In genomic region chr5:113292535-113292934, GRCh38 we compare ENCODE assay signal across 11 cellular contexts.
DNase-seq lines count a peak whose midpoint lies in the region; ATAC-seq and TF ChIP-seq lines count a peak whose summit lies in the region.
"Had no signal": no experiment of that assay in that cellular context is flagged by ENCODE, and none has a peak within 500 bp of the region (broad histone marks: within the 10 kb centered on the region; RNA-seq: fewer than 3 reads in every experiment).

No MANE protein-coding gene starts in this region.

- no peak for ATAC-seq in GM19351 (IDR thresholded peaks at IDR 0.05; ENCODE audit: unreplicated experiment)
- ATAC-seq: K562 had no signal

- no peaks in the 10 kb centered on the region for H3K27me3 Mint-ChIP-seq in chondrocyte (ENCODE audit: low read depth)

- H3K36me3 ChIP-seq in GM23248 (ENCODE audit: low read depth) (no peaks in the 10 kb centered on the region), SJCRH30 (no peaks in the 10 kb centered on the region), ovary (no peaks in the 10 kb centered on the region)

- no peak overlapping the region for H3K27ac ChIP-seq in GM23248
- H3K27ac ChIP-seq in SJCRH30 = no peak overlapping the region
- peak overlapping the region in 1 of 2 donors; percentile 95 for H3K27ac ChIP-seq in ovary

- peaks cover 7% of the 10 kb centered on the region for H3F3A ChIP-seq in GM23248 (ENCODE audit: insufficient read depth)

- 0 out of 2 replicates have a peak, but pooled peaks cover 10% of the 10 kb centered on the region for H3K4me1 ChIP-seq in GM23248 (ENCODE audit: insufficient read depth)
- H3K4me1 ChIP-seq in SJCRH30 = peaks cover 5% of the 10 kb centered on the region; the same call in 1 of the 2 replicates
- H3K4me1 ChIP-seq in ovary (ENCODE audit: insufficient read depth) = peaks cover 8% of the 10 kb centered on the region

- H3K4me1 Mint-ChIP-seq in chondrocyte (ENCODE audit: low read depth) = peaks cover 32% of the 10 kb centered on the region

- H3K27me3 ChIP-seq in GM23248 (replicated peaks; ENCODE audit: insufficient read depth) (no peaks in the 10 kb centered on the region), SJCRH30 (no peaks in the 10 kb centered on the region), ovary (no peaks in the 10 kb centered on the region)

- peak; percentile 23 for DNase-seq in GM23248
- DNase-seq in SJCRH30 = no peak
- DNase-seq in epithelial cell of proximal tubule (ENCODE audit: low read depth) = no peak
- DNase-seq in ovary = no peak
- no peak for DNase-seq in NCI-H2227 (lab: John Stamatoyannopoulos, UW; ENCODE audit: unreplicated experiment)
- DNase-seq in chondrocyte (ENCODE audit: low spot score) = no peak
- DNase-seq in NCI-H524 treated with DMSO at 0.1 percent for 48 hours (lab: John Stamatoyannopoulos, UW) = no peak
- DNase-seq: activated CD8-positive, alpha-beta memory T cell treated with anti-CD3 and anti-CD28 coated beads for 24 hours; DMS79 had no signal

- TF ChIP-seq CTCF in epithelial cell of proximal tubule (conservative IDR thresholded peaks at IDR 0.05; ENCODE audit: low read depth, low read length) = no peak
- TF ChIP-seq CTCF in ovary (IDR thresholded peaks at IDR 0.05) = no peak
- TF ChIP-seq CTCF in chondrocyte (IDR thresholded peaks at IDR 0.05) = no peak

- H3K9ac ChIP-seq in GM23248 = no peak overlapping the region

- no peaks in the 10 kb centered on the region for H3K36me3 Mint-ChIP-seq in chondrocyte (ENCODE audit: low read depth)

- H3K79me2 ChIP-seq in GM23248 (ENCODE audit: insufficient read depth) = peaks cover 30% of the 10 kb centered on the region

- H3K4me2 ChIP-seq in GM23248 (ENCODE audit: unreplicated experiment) = peak overlapping the region; percentile 99

- intact Hi-C loops in ovary (cut with DNase I) = loop anchor here in 3 of 4 donors (1.0 to 10.0 kb wide), 3 partner anchors 22 to 198 kb away; no protein-coding TSS in a partner anchor

- no peaks in the 10 kb centered on the region for H3K9me2 ChIP-seq in GM23248 (ENCODE audit: insufficient read depth)

- no peak for TF ChIP-seq EP300 in ovary (IDR thresholded peaks at IDR 0.05)

- H4K20me1 ChIP-seq in GM23248 (ENCODE audit: insufficient read depth) = no peaks in the 10 kb centered on the region

- H3K9me3 ChIP-seq in GM23248 (ENCODE audit: low read depth) (no peaks in the 10 kb centered on the region), SJCRH30 (replicated peaks) (no peaks in the 10 kb centered on the region), ovary (no peaks in the 10 kb centered on the region)

- TF ChIP-seq POLR2A in ovary (IDR thresholded peaks at IDR 0.05) = no peak

- peak overlapping the region; percentile 82; the same call in 1 of the 2 replicates for H3K4me3 ChIP-seq in GM23248
- peak overlapping the region; percentile 69 for H3K4me3 ChIP-seq in SJCRH30
- H3K4me3 ChIP-seq in epithelial cell of proximal tubule (ENCODE audit: low read depth, low read length) = peak overlapping the region; percentile 80
- H3K4me3 ChIP-seq in ovary = peak overlapping the region; percentile 81
- H3K4me3 ChIP-seq: K562 had no signal

- peaks cover 3% of the 10 kb centered on the region for H3K9me3 Mint-ChIP-seq in chondrocyte (ENCODE audit: low read depth)

- in situ Hi-C loops in GM23248 (cut with MboI) = no loop called here

- H3K27ac Mint-ChIP-seq in chondrocyte (ENCODE audit: unreplicated experiment) = no peak overlapping the region

- WGBS in GM23248 (ENCODE audit: low coverage in 1 of 2, low lambda C conversion rate in 2 of 2, missing lambda C conversion rate in 2 of 2), 2 experiments = 38 to 43% methylated on average over 4 of the region's 4 CpGs
- 7 to 21% (median 10%) methylated on average over 4 of the region's 4 CpGs for WGBS in ovary, 3 donors

- H2AFZ ChIP-seq in GM23248 = peak overlapping the region; percentile 91; the same call in 1 of the 2 replicates

- H3K4me3 Mint-ChIP-seq in chondrocyte (ENCODE audit: unreplicated experiment) = no peak overlapping the region
